14 cellular contexts compared by ENCODE assay signal in genomic region chr14:84453541-84453940, GRCh38.
DNase-seq lines count a peak whose midpoint lies in the region; ATAC-seq and TF ChIP-seq lines count a peak whose summit lies in the region.
"Had no signal": no experiment of that assay in that cellular context is flagged by ENCODE, and none has a peak within 500 bp of the region (broad histone marks: within the 10 kb centered on the region; RNA-seq: fewer than 3 reads in every experiment).

No MANE protein-coding gene starts in this region.

- peaks cover 11% of the 10 kb centered on the region for H3K9me3 Mint-ChIP-seq in activated T-cell treated with anti-CD3 and anti-CD28 coated beads, Interleukin-2, amount 50 U/mL, for 4 hours

- no peak overlapping the region for H3K4me3 ChIP-seq in cardiac fibroblast (replicated peaks in 1 of 2; ENCODE audit: low read depth in 2 of 2, low read length in 2 of 2)
- H3K4me3 ChIP-seq: GM12878 had no signal

- no peak for TF ChIP-seq CTCF in cardiac fibroblast (IDR thresholded peaks at IDR 0.05; ENCODE audit: low read depth, low read length)

- H3K4me3 Mint-ChIP-seq in activated T-cell treated with anti-CD3 and anti-CD28 coated beads, Interleukin-2, amount 50 U/mL, for 4 hours, result no peak overlapping the region

- DNase-seq in AG08395 (ENCODE audit: low spot score), result peak; percentile 19
- DNase-seq in OCI-M1 (lab: John Stamatoyannopoulos, UW), result peak; percentile 66
- peak; percentile 17 to 34 for DNase-seq in cardiac fibroblast (ENCODE audit: low read depth in 2 of 2)
- DNase-seq in iris pigment epithelial cell (ENCODE audit: low read depth), result peak; percentile 51
- DNase-seq in activated T-cell treated with anti-CD3 and anti-CD28 coated beads, Interleukin-2, amount 50 U/mL, for 4 hours, result no peak
- DNase-seq: C1 segment of cervical spinal cord, NCI-H1436, NCI-H2029 treated with DMSO at 0.1 percent for 48 hours, NCI-H510A treated with DMSO at 0.1 percent for 48 hours, RPMI8226 had no signal

- no peaks in the 10 kb centered on the region for H3K36me3 Mint-ChIP-seq in activated T-cell treated with anti-CD3 and anti-CD28 coated beads, Interleukin-2, amount 50 U/mL, for 4 hours (ENCODE audit: insufficient read depth)

- ATAC-seq in HG02571 (IDR thresholded peaks at IDR 0.05; ENCODE audit: unreplicated experiment) (no peak), HG02884 (IDR thresholded peaks at IDR 0.05; ENCODE audit: unreplicated experiment) (no peak), HG02973 (IDR thresholded peaks at IDR 0.05; ENCODE audit: unreplicated experiment) (no peak)
- no peak for ATAC-seq in activated T-cell treated with anti-CD3 and anti-CD28 coated beads, Interleukin-2, amount 50 U/mL, for 4 hours
- ATAC-seq: GM12878 had no signal

- H3K4me1 Mint-ChIP-seq in activated T-cell treated with anti-CD3 and anti-CD28 coated beads, Interleukin-2, amount 50 U/mL, for 4 hours (ENCODE audit: low read depth), result no peaks in the 10 kb centered on the region

- no peaks in the 10 kb centered on the region for H3K27me3 Mint-ChIP-seq in activated T-cell treated with anti-CD3 and anti-CD28 coated beads, Interleukin-2, amount 50 U/mL, for 4 hours (ENCODE audit: low read depth)
